Comparison of ENCODE assay signal across 24 cellular contexts in genomic region chr2:34030273-34030672, GRCh38.
DNase-seq lines count a peak whose midpoint lies in the region; ATAC-seq and TF ChIP-seq lines count a peak whose summit lies in the region.
"Had no signal": no experiment of that assay in that cellular context is flagged by ENCODE, and none has a peak within 500 bp of the region (broad histone marks: within the 10 kb centered on the region; RNA-seq: fewer than 3 reads in every experiment).

No MANE protein-coding gene starts in this region.

- TF ChIP-seq CTCF in neural progenitor cell (IDR thresholded peaks at IDR 0.05) = no peak

- peaks cover 3% of the 10 kb centered on the region for H3K27me3 Mint-ChIP-seq in neural progenitor cell (ENCODE audit: insufficient read depth, low read depth)
- H3K27me3 Mint-ChIP-seq: CD4-positive, alpha-beta memory T cell; CD4-positive, CD25-positive, alpha-beta regulatory T cell; CD8-positive, alpha-beta memory T cell had no signal

- H2AFZ ChIP-seq in neural progenitor cell (replicated peaks) (peak overlapping the region; percentile 9), trophoblast cell (ENCODE audit: insufficient read depth, low read length, poor library complexity) (no peak overlapping the region)

- H3K4me2 ChIP-seq in neural progenitor cell = no peak overlapping the region
- H3K4me2 ChIP-seq in trophoblast cell (ENCODE audit: low read length) = no peak overlapping the region
- H3K4me2 ChIP-seq: BLaER1 had no signal

- DNase-seq in neural progenitor cell (ENCODE audit: low spot score) (no peak), trophoblast cell (no peak)
- no peak for DNase-seq in activated CD8-positive, alpha-beta memory T cell treated with anti-CD3 and anti-CD28 coated beads for 24 hours
- DNase-seq: 8988T; ACHN; BE2C; C1 segment of cervical spinal cord; CD4-positive, alpha-beta memory T cell; CD4-positive, CD25-positive, alpha-beta regulatory T cell; CD8-positive, alpha-beta memory T cell; COR-L47; DMS 273 treated with DMSO at 0.1 percent for 48 hours; DMS153; DMS53; DMS79; DND-41; EL; GDM1 had no signal

- no peak overlapping the region for H4K91ac ChIP-seq in trophoblast cell (ENCODE audit: low read depth, low read length)

- peak overlapping the region; percentile 19 for H3K27ac ChIP-seq in muscle layer of colon (ENCODE audit: low read depth, low read length)
- H3K27ac ChIP-seq in neural progenitor cell = no peak overlapping the region
- no peak overlapping the region for H3K27ac ChIP-seq in trophoblast cell (ENCODE audit: low read depth, low read length)
- H3K27ac ChIP-seq: BLaER1 had no signal

- no peak overlapping the region for H2BK12ac ChIP-seq in trophoblast cell (ENCODE audit: low read length)

- ATAC-seq in GM19467 (IDR thresholded peaks at IDR 0.05; ENCODE audit: unreplicated experiment) (no peak), GM21515 (IDR thresholded peaks at IDR 0.05; ENCODE audit: unreplicated experiment) (no peak)
- ATAC-seq: GM12878 had no signal

- H3K23ac ChIP-seq in trophoblast cell (ENCODE audit: low read length) = no peak overlapping the region

- no peak overlapping the region for H4K8ac ChIP-seq in trophoblast cell (ENCODE audit: low read depth, low read length)

- no peaks in the 10 kb centered on the region for H3K79me2 ChIP-seq in neural progenitor cell (ENCODE audit: low read depth)
- H3K79me2 ChIP-seq in trophoblast cell (ENCODE audit: control insufficient read depth, insufficient read depth, low read length, poor library complexity) = no peaks in the 10 kb centered on the region

- H3K18ac ChIP-seq in trophoblast cell (ENCODE audit: low read length) = no peak overlapping the region

- no peaks in the 10 kb centered on the region for H3K9me3 Mint-ChIP-seq in neural progenitor cell
- H3K9me3 Mint-ChIP-seq: CD4-positive, CD25-positive, alpha-beta regulatory T cell; CD8-positive, alpha-beta memory T cell had no signal

- no peak overlapping the region for H3K14ac ChIP-seq in trophoblast cell (ENCODE audit: low read length)

- no peak overlapping the region for H3K4me3 ChIP-seq in muscle layer of colon (ENCODE audit: low read depth in 1 of 2, low read length in 2 of 2)
- no peak overlapping the region for H3K4me3 ChIP-seq in neural progenitor cell
- H3K4me3 ChIP-seq in trophoblast cell (ENCODE audit: low read depth, low read length) = no peak overlapping the region
- H3K4me3 ChIP-seq: BLaER1, GM12878 had no signal

- no peak overlapping the region for H3K4me3 Mint-ChIP-seq in neural progenitor cell
- H3K4me3 Mint-ChIP-seq: CD14-positive monocyte; CD4-positive, alpha-beta memory T cell; CD4-positive, CD25-positive, alpha-beta regulatory T cell; CD8-positive, alpha-beta memory T cell had no signal

- H3K4me1 Mint-ChIP-seq in neural progenitor cell = no peaks in the 10 kb centered on the region
- H3K4me1 Mint-ChIP-seq: CD14-positive monocyte; CD4-positive, alpha-beta memory T cell; CD4-positive, CD25-positive, alpha-beta regulatory T cell; CD8-positive, alpha-beta memory T cell had no signal

- no peaks in the 10 kb centered on the region for H3K36me3 ChIP-seq in muscle layer of colon (ENCODE audit: insufficient read depth, low read length)
- no peaks in the 10 kb centered on the region for H3K36me3 ChIP-seq in neural progenitor cell
- no peaks in the 10 kb centered on the region for H3K36me3 ChIP-seq in trophoblast cell (ENCODE audit: control insufficient read depth in 1 of 2, insufficient read depth in 2 of 2, low read length in 2 of 2)
- H3K36me3 ChIP-seq: BE2C, BLaER1 had no signal

- no peak overlapping the region for H2AK5ac ChIP-seq in trophoblast cell (ENCODE audit: low read length)

- H3K9ac ChIP-seq in muscle layer of colon (ENCODE audit: low read length) (no peak overlapping the region), neural progenitor cell (no peak overlapping the region), trophoblast cell (ENCODE audit: low read length) (no peak overlapping the region)
- H3K9ac ChIP-seq: BLaER1 had no signal

- peaks cover 14% of the 10 kb centered on the region for H3K4me1 ChIP-seq in muscle layer of colon (ENCODE audit: insufficient read depth, low read length)
- no peaks in the 10 kb centered on the region for H3K4me1 ChIP-seq in neural progenitor cell
- H3K4me1 ChIP-seq in trophoblast cell (ENCODE audit: control insufficient read depth in 1 of 2, insufficient read depth in 2 of 2, low read length in 2 of 2) = peaks cover 0 to 1% of the 10 kb centered on the region in 2 experiments
- H3K4me1 ChIP-seq: BE2C, BLaER1 had no signal

- H3F3A ChIP-seq in neural progenitor cell (ENCODE audit: low read depth) = no peaks in the 10 kb centered on the region

- no peaks in the 10 kb centered on the region for H3K36me3 Mint-ChIP-seq in neural progenitor cell
- H3K36me3 Mint-ChIP-seq: CD14-positive monocyte; CD4-positive, alpha-beta memory T cell; CD4-positive, CD25-positive, alpha-beta regulatory T cell had no signal

- H3K4ac ChIP-seq in trophoblast cell (ENCODE audit: low read depth, low read length) = no peak overlapping the region

- peaks cover 2% of the 10 kb centered on the region for H3K79me1 ChIP-seq in trophoblast cell (ENCODE audit: low read length)

- WGBS in trophoblast cell (ENCODE audit: extremely low coverage, insufficient coverage, insufficient read length) = no CpG with 5 or more reads among the region's 1 CpG

- H3K27me3 ChIP-seq in muscle layer of colon (ENCODE audit: control insufficient read depth in 1 of 2, insufficient read depth in 2 of 2, low read length in 2 of 2) = no peaks in the 10 kb centered on the region
- H3K27me3 ChIP-seq in neural progenitor cell = no peaks in the 10 kb centered on the region
- no peaks in the 10 kb centered on the region for H3K27me3 ChIP-seq in trophoblast cell (ENCODE audit: insufficient read depth, low read length)
- H3K27me3 ChIP-seq: BE2C, BLaER1 had no signal

- no peak overlapping the region for H4K12ac ChIP-seq in trophoblast cell (ENCODE audit: low read depth, low read length)

- no peaks in the 10 kb centered on the region for H4K20me1 ChIP-seq in neural progenitor cell (ENCODE audit: low read depth)
- H4K20me1 ChIP-seq: BLaER1 had no signal

- peak overlapping the region; percentile 13 for H2BK5ac ChIP-seq in trophoblast cell (ENCODE audit: low read depth, low read length, poor library complexity)

- H3K27ac Mint-ChIP-seq in neural progenitor cell = no peak overlapping the region
- H3K27ac Mint-ChIP-seq: CD14-positive monocyte; CD4-positive, alpha-beta memory T cell; CD4-positive, CD25-positive, alpha-beta regulatory T cell had no signal

- no peaks in the 10 kb centered on the region for H3K9me3 ChIP-seq in muscle layer of colon (ENCODE audit: low read length)
- no peaks in the 10 kb centered on the region for H3K9me3 ChIP-seq in neural progenitor cell (ENCODE audit: low read depth)
- no peaks in the 10 kb centered on the region for H3K9me3 ChIP-seq in trophoblast cell (ENCODE audit: insufficient read depth, low read depth, low read length)
- H3K9me3 ChIP-seq: BE2C, BLaER1 had no signal

- H2BK120ac ChIP-seq in trophoblast cell (ENCODE audit: insufficient read depth, low read length, poor library complexity) = no peak overlapping the region
